ENCODE assay signal across 25 cellular contexts in genomic region chr7:39958038-39958437, GRCh38. TPM values are rescaled to one million over a fixed set of nuclear protein-coding genes. Genes with fewer than 3 reads are reported as not detected.
A peak's percentile ranks its signal among the peaks of the same experiment; 100 is the strongest.
DNase-seq lines count a peak whose midpoint lies in the region; FAIRE-seq and TF ChIP-seq lines count a peak whose summit lies in the region.
"Had no signal": no experiment of that assay in that cellular context is flagged by ENCODE, and none has a peak within 500 bp of the region (broad histone marks: within the 10 kb centered on the region; RNA-seq: fewer than 3 reads in every experiment).

No MANE protein-coding gene starts in this region.

- no peak for DNase-seq in CD8-positive, alpha-beta memory T cell
- DNase-seq in GM19239 (ENCODE audit: insufficient read length, low spot score): no peak
- DNase-seq in Karpas-422: peak; percentile 41
- no peak for DNase-seq in hepatocyte (ENCODE audit: low spot score)
- no peak for DNase-seq in right atrium auricular region (ENCODE audit: low spot score)
- no peak for DNase-seq in COR-L47 (lab: John Stamatoyannopoulos, UW)
- no peak for DNase-seq in stimulated activated naive CD4-positive, alpha-beta T cell (lab: John Stamatoyannopoulos, UW)
- DNase-seq in dedifferentiated amniotic fluid mesenchymal stem cell (ENCODE audit: extremely low spot score): no peak
- DNase-seq: activated CD4-positive, alpha-beta T cell treated with anti-CD3 and anti-CD28 coated beads for 1 hour; amniotic stem cell; endodermal cell; HCEC 1CT; heart left ventricle; islet precursor cell; NCI-H1417; NCI-H2171 treated with DMSO at 0.1 percent for 48 hours; NCI-H82; psoas muscle; SK-N-SH; stimulated activated CD4-positive, alpha-beta T cell treated with anti-CD3 and anti-CD28 coated beads, Interleukin-4, amount 100 ng/mL, for 24 hours; T1000 had no signal

- peak overlapping the region; percentile 43 for H3K4me2 ChIP-seq in Karpas-422 (ENCODE audit: low read depth, low read length, poor library complexity, severe bottlenecking)
- peak overlapping the region; percentile 31 for H3K4me2 ChIP-seq in hepatocyte
- H3K4me2 ChIP-seq: KMS-11, SK-N-SH, smooth muscle cell had no signal

- H3K4me1 Mint-ChIP-seq in CD8-positive, alpha-beta memory T cell: peaks cover 72 to 88% (median 84%) of the 10 kb centered on the region in 3 donors

- H3K9me2 ChIP-seq in Karpas-422 (replicated peaks; ENCODE audit: insufficient read depth, low read length) (no peaks in the 10 kb centered on the region), hepatocyte (replicated peaks; ENCODE audit: insufficient read depth) (no peaks in the 10 kb centered on the region)
- H3K9me2 ChIP-seq: SK-N-SH had no signal

- peak overlapping the region in 6 of 7 donors; percentile 29 to 55 (median 44) for H3K4me3 Mint-ChIP-seq in CD8-positive, alpha-beta memory T cell
- H3K4me3 Mint-ChIP-seq: endodermal cell had no signal

- H3K9me3 Mint-ChIP-seq in CD8-positive, alpha-beta memory T cell: no peaks in the 10 kb centered on the region

- no peak overlapping the region for H2AFZ ChIP-seq in Karpas-422 (ENCODE audit: low read length)
- H2AFZ ChIP-seq in hepatocyte: no peak overlapping the region

- no peaks in the 10 kb centered on the region for H3K27me3 ChIP-seq in CD8-positive, alpha-beta memory T cell (ENCODE audit: insufficient read depth, low read length, poor library complexity, severe bottlenecking)
- H3K27me3 ChIP-seq in Karpas-422 (ENCODE audit: low read length): no peaks in the 10 kb centered on the region
- no peaks in the 10 kb centered on the region for H3K27me3 ChIP-seq in hepatocyte
- H3K27me3 ChIP-seq in right atrium auricular region: no peaks in the 10 kb centered on the region
- H3K27me3 ChIP-seq: heart left ventricle, suprapubic skin, vagina had no signal

- H3K27ac ChIP-seq in CD8-positive, alpha-beta memory T cell (ENCODE audit: low read depth, low read length): no peak overlapping the region
- peak overlapping the region; percentile 2; the same call in 1 of the 2 replicates for H3K27ac ChIP-seq in Karpas-422 (ENCODE audit: low read length)
- H3K27ac ChIP-seq in hepatocyte: no peak overlapping the region
- no peak overlapping the region for H3K27ac ChIP-seq in right atrium auricular region
- H3K27ac ChIP-seq: heart left ventricle, KMS-11, psoas muscle, suprapubic skin, vagina had no signal

- no peaks in the 10 kb centered on the region for H3K36me3 ChIP-seq in CD8-positive, alpha-beta memory T cell (ENCODE audit: insufficient read depth, low read length)
- H3K36me3 ChIP-seq in Karpas-422 (ENCODE audit: insufficient read depth, low read length) (peaks cover 53% of the 10 kb centered on the region), hepatocyte (replicated peaks; ENCODE audit: insufficient read depth, low read depth) (no peaks in the 10 kb centered on the region), right atrium auricular region (no peaks in the 10 kb centered on the region)
- H3K36me3 ChIP-seq: vagina had no signal

- no peaks in the 10 kb centered on the region for H3K27me3 Mint-ChIP-seq in CD8-positive, alpha-beta memory T cell

- no peaks in the 10 kb centered on the region for H3K9me3 ChIP-seq in CD8-positive, alpha-beta memory T cell (ENCODE audit: low read length)
- no peaks in the 10 kb centered on the region for H3K9me3 ChIP-seq in Karpas-422 (ENCODE audit: low read length)
- no peaks in the 10 kb centered on the region for H3K9me3 ChIP-seq in hepatocyte (ENCODE audit: low read depth)
- no peaks in the 10 kb centered on the region for H3K9me3 ChIP-seq in right atrium auricular region
- H3K9me3 ChIP-seq: psoas muscle, SK-N-SH, suprapubic skin, vagina had no signal

- peak; percentile 84 for FAIRE-seq in GM19239 (lab: Jason Lieb, UNC)

- H3K9ac ChIP-seq in Karpas-422 (ENCODE audit: low read length): no peak overlapping the region
- H3K9ac ChIP-seq: KMS-11, SK-N-SH had no signal

- WGBS in hepatocyte (ENCODE audit: low lambda C conversion rate, missing lambda C conversion rate): 85% methylated on average over 3 of the region's 3 CpGs

- TF ChIP-seq CTCF in hepatocyte (IDR thresholded peaks at IDR 0.05; ENCODE audit: poor library complexity) (no peak), right atrium auricular region (IDR thresholded peaks at IDR 0.05) (no peak)

- H3K4me1 ChIP-seq in CD8-positive, alpha-beta memory T cell (ENCODE audit: insufficient read depth, low read length): peaks cover 53% of the 10 kb centered on the region
- peaks cover 37% of the 10 kb centered on the region for H3K4me1 ChIP-seq in Karpas-422 (ENCODE audit: low read length)
- H3K4me1 ChIP-seq in hepatocyte (ENCODE audit: insufficient read depth): peaks cover 25% of the 10 kb centered on the region
- peaks cover 0 to 64% of the 10 kb centered on the region in 2 donors for H3K4me1 ChIP-seq in right atrium auricular region

- no peak overlapping the region for H3K4me3 ChIP-seq in CD8-positive, alpha-beta memory T cell (ENCODE audit: low read length)
- 0 out of 2 replicates have a peak overlapping the region, but pooled peaks have one; percentile 1 for H3K4me3 ChIP-seq in Karpas-422 (ENCODE audit: low read length)
- no peak overlapping the region for H3K4me3 ChIP-seq in hepatocyte
- no peak overlapping the region for H3K4me3 ChIP-seq in right atrium auricular region
- H3K4me3 ChIP-seq: heart left ventricle, psoas muscle, smooth muscle cell, suprapubic skin, vagina had no signal

- peak overlapping the region in 2 of 8 donors; percentile 26 to 28 for H3K27ac Mint-ChIP-seq in CD8-positive, alpha-beta memory T cell
- H3K27ac Mint-ChIP-seq: endodermal cell had no signal

- H3K36me3 Mint-ChIP-seq in CD8-positive, alpha-beta memory T cell: peaks cover 11 to 42% (median 15%) of the 10 kb centered on the region in 3 donors

- H3K79me2 ChIP-seq in Karpas-422 (ENCODE audit: low read length): peaks cover 91% of the 10 kb centered on the region
- H3K79me2 ChIP-seq in hepatocyte: peaks cover 98% of the 10 kb centered on the region

- H4K20me1 ChIP-seq in Karpas-422 (ENCODE audit: insufficient read depth, low read depth, low read length) (peaks cover 8% of the 10 kb centered on the region), hepatocyte (ENCODE audit: insufficient read depth, poor library complexity, severe bottlenecking) (peaks cover 85% of the 10 kb centered on the region)

- POLR2A ChIA-PET in CD8-positive, alpha-beta memory T cell (lab: Charles Lee): no interaction called here

- CTCF ChIA-PET in CD8-positive, alpha-beta memory T cell (lab: Charles Lee): no interaction called here

RNA-seq across cellular contexts. Expression of gene CDK13, which starts 8.0 kb away (rescaled TPM):
- total RNA-seq in CD8-positive, alpha-beta memory T cell: 10 to 100 TPM; 43.2 to 43.9 TPM
- 45.8 TPM for polyA plus RNA-seq in CD8-positive, alpha-beta memory T cell
- total RNA-seq in Karpas-422 (2014; rRNA removed; shearing (Covaris generic); ENCODE audit: low replicate concordance): 64.6 and 81.1 TPM in 2 replicates
- total RNA-seq in hepatocyte: 71.8 and 76.0 TPM in 2 replicates
- polyA plus RNA-seq in hepatocyte: 36.1 and 36.7 TPM in 2 replicates
- 10 to 100 TPM; 34.7 to 37.7 TPM for total RNA-seq in right atrium auricular region
